ENCODE assay signal across 10 cellular contexts in the genomic region with DNA sequence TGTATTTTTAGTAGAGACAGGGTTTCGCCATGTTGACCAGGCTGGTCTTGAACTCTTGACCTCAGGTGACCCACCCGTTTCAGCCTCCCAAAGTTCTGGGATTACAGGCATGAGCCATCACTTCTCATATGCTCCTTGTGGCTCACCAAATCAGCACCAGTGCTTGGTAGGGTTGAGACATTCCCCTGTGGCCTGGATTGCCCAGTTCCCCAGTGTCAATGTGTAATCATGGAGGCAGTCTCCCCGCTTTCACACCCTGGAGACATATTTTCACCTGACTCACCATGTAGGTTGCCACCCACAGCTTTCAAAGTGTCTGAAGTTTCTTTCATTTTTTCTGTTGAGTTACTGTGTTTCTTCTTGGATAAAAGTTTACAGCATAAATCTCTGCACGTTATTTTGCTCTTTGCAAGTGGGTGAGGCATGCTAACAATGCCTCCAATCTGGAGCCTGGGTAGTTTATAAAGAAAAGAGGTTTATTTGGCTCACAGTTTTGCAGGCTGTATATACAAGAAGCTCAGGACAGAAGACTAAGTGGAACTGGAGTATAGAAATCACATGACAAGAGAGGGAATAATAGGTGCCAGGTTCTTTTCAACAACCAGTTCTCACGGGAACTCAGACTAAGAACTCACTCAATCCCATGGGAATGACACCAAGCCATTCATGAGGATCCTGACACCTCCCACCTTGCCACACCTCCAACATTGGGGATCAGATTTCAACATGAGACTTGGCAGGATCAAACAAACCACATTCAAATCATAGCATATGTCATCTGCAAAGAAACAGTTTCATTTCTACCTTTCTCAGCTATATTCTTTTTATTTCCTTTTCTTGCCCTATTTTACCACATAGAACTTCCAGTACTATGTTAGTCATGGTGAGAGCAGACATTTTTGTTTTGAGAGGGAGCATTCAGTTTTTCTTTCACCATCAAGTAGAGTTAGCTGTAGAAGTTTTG.
DNase-seq lines count a peak whose midpoint lies in the region; ATAC-seq and TF ChIP-seq lines count a peak whose summit lies in the region.
"Had no signal": no experiment of that assay in that cellular context is flagged by ENCODE, and none has a peak within 500 bp of the region (broad histone marks: within the 10 kb centered on the region; RNA-seq: fewer than 3 reads in every experiment).

No MANE protein-coding gene starts in this region.

- H3K4me3 Mint-ChIP-seq in activated CD4-positive, alpha-beta memory T cell treated with anti-CD3 and anti-CD28 coated beads, Interleukin-2, amount 10 ng/mL, durations not matched to agents 7 days and 5 days, result no peak overlapping the region
- peak overlapping the region in 4 of 8 donors; percentile 7 to 47 (median 28) for H3K4me3 Mint-ChIP-seq in naive B cell

- H4K20me1 ChIP-seq in DND-41 (ENCODE audit: insufficient read depth, low read length), result no peaks in the 10 kb centered on the region; the same call in 1 of the 2 replicates

- peaks cover 31% of the 10 kb centered on the region for H3K36me3 Mint-ChIP-seq in activated CD4-positive, alpha-beta memory T cell treated with anti-CD3 and anti-CD28 coated beads, Interleukin-2, amount 10 ng/mL, durations not matched to agents 7 days and 5 days (ENCODE audit: low read depth)
- H3K36me3 Mint-ChIP-seq in naive B cell, result peaks cover 9 to 25% of the 10 kb centered on the region in 2 donors

- peak; percentile 20 for DNase-seq in DND-41
- no peak for DNase-seq in activated CD4-positive, alpha-beta memory T cell treated with anti-CD3 and anti-CD28 coated beads, Interleukin-2, amount 10 ng/mL, durations not matched to agents 7 days and 5 days
- DNase-seq in naive B cell, result no peak
- DNase-seq in NCI-H1436 (lab: John Stamatoyannopoulos, UW), result no peak
- DNase-seq in DMS114 treated with DMSO at 0.1 percent for 48 hours (lab: John Stamatoyannopoulos, UW; ENCODE audit: unreplicated experiment), result no peak
- DNase-seq in DMS79 treated with DMSO at 0.1 percent for 48 hours (lab: John Stamatoyannopoulos, UW), result no peak

- peaks cover 26% of the 10 kb centered on the region for H3K4me1 Mint-ChIP-seq in activated CD4-positive, alpha-beta memory T cell treated with anti-CD3 and anti-CD28 coated beads, Interleukin-2, amount 10 ng/mL, durations not matched to agents 7 days and 5 days
- peaks cover 33 to 66% (median 63%) of the 10 kb centered on the region in 3 donors for H3K4me1 Mint-ChIP-seq in naive B cell

- no peaks in the 10 kb centered on the region for H3K27me3 Mint-ChIP-seq in activated CD4-positive, alpha-beta memory T cell treated with anti-CD3 and anti-CD28 coated beads, Interleukin-2, amount 10 ng/mL, durations not matched to agents 7 days and 5 days
- H3K27me3 Mint-ChIP-seq in naive B cell, result no peaks in the 10 kb centered on the region

- peak; percentile 72 for ATAC-seq in DND-41 (ENCODE audit: insufficient read depth, low read depth)
- ATAC-seq in HG02981 (IDR thresholded peaks at IDR 0.05; ENCODE audit: unreplicated experiment), result peak; percentile 62
- ATAC-seq in naive B cell (ENCODE audit: low read depth in 2 of 2), result no peak
- no peak for ATAC-seq in HG02885 (IDR thresholded peaks at IDR 0.05; ENCODE audit: poor library complexity, unreplicated experiment)
- ATAC-seq: HCT116 had no signal

- peaks cover 13% of the 10 kb centered on the region for H3K4me1 ChIP-seq in DND-41 (ENCODE audit: insufficient read depth, low read length)

- no peak overlapping the region for H3K9ac ChIP-seq in DND-41 (ENCODE audit: low read depth, low read length)

- H2AFZ ChIP-seq in DND-41 (ENCODE audit: low read depth, low read length), result no peak overlapping the region

- H3K9me3 Mint-ChIP-seq in activated CD4-positive, alpha-beta memory T cell treated with anti-CD3 and anti-CD28 coated beads, Interleukin-2, amount 10 ng/mL, durations not matched to agents 7 days and 5 days, result peaks cover 3% of the 10 kb centered on the region
- H3K9me3 Mint-ChIP-seq in naive B cell, result peaks cover 0 to 7% (median 0%) of the 10 kb centered on the region in 7 donors

- CTCF ChIA-PET in activated CD4-positive, alpha-beta memory T cell treated with anti-CD3 and anti-CD28 coated beads, Interleukin-2, amount 10 ng/mL, durations not matched to agents 7 days and 5 days (lab: Charles Lee), result no interaction called here

- H3K27ac ChIP-seq in DND-41 (ENCODE audit: low read length), result no peak overlapping the region

- no peak for TF ChIP-seq CTCF in DND-41 (IDR thresholded peaks at IDR 0.05; ENCODE audit: borderline replicate concordance, extremely low read depth, low read length, poor library complexity, severe bottlenecking)

- no peaks in the 10 kb centered on the region for H3K9me3 ChIP-seq in DND-41 (ENCODE audit: insufficient read depth, low read length, severe bottlenecking)

- H3K27me3 ChIP-seq in DND-41 (ENCODE audit: insufficient read depth, low read length, poor library complexity), result no peaks in the 10 kb centered on the region

- POLR2A ChIA-PET in activated CD4-positive, alpha-beta memory T cell treated with anti-CD3 and anti-CD28 coated beads, Interleukin-2, amount 10 ng/mL, durations not matched to agents 7 days and 5 days (lab: Charles Lee), result interaction anchor here (0.9 to 1.5 kb wide), 2 partner anchors 9 to 113 kb away, joined by 4 to 5 read pairs; a partner anchor contains a TSS

- peak overlapping the region; percentile 68 for H3K27ac Mint-ChIP-seq in activated CD4-positive, alpha-beta memory T cell treated with anti-CD3 and anti-CD28 coated beads, Interleukin-2, amount 10 ng/mL, durations not matched to agents 7 days and 5 days
- peak overlapping the region in 5 of 6 donors; percentile 29 to 84 (median 75) for H3K27ac Mint-ChIP-seq in naive B cell

- H3K4me2 ChIP-seq in DND-41 (ENCODE audit: insufficient read depth, low read length), result no peak overlapping the region

- 0 out of 2 replicates have a peak, but pooled peaks cover 6% of the 10 kb centered on the region for H3K79me2 ChIP-seq in DND-41 (ENCODE audit: insufficient read depth, low read length)

- peaks cover 7% of the 10 kb centered on the region; the same call in 1 of the 2 replicates for H3K36me3 ChIP-seq in DND-41 (ENCODE audit: insufficient read depth, low read length)

- no peak overlapping the region for H3K4me3 ChIP-seq in DND-41 (ENCODE audit: low read depth in 1 of 2, low read length in 2 of 2)
- H3K4me3 ChIP-seq: skin epidermis had no signal

Comparison
In these comparisons a context has a peak if more than half of its experiments do, and no peak if none do; other contexts are left out.
1. ATAC-seq: peak in DND-41 (single experiment) and HG02981 (single experiment); none in naive B cell (0 of 2) and HG02885 (single experiment).